In genomic region chr1:59346429-59346828, GRCh38 we compare ENCODE assay signal across 1 cellular context.
TF ChIP-seq lines count a peak whose summit lies in the region.

No MANE protein-coding gene starts in this region.

TF ChIP-seq in HepG2, 621 proteins besides CTCF, POLR2A, EP300 and RAD21 (continued from another document and continues in another):
- no peak for TF ChIP-seq KIAA2018 (CRISPR knock-in tag; IDR thresholded peaks at IDR 0.05; ENCODE audit: borderline replicate concordance)
- no peak for TF ChIP-seq ZBTB25 (CRISPR knock-in tag; IDR thresholded peaks at IDR 0.05)
- no peak for TF ChIP-seq DPF2 (CRISPR knock-in tag; IDR thresholded peaks at IDR 0.05; ENCODE audit: borderline replicate concordance, low read depth)
- TF ChIP-seq ZNF124 (CRISPR knock-in tag; IDR thresholded peaks at IDR 0.05) = no peak
- TF ChIP-seq SMARCE1 (IDR thresholded peaks at IDR 0.05; ENCODE audit: borderline replicate concordance) = no peak
- no peak for TF ChIP-seq TFE3 (CRISPR knock-in tag; IDR thresholded peaks at IDR 0.05)
- no peak for TF ChIP-seq ZBTB7A (CRISPR knock-in tag; IDR thresholded peaks at IDR 0.05)
- TF ChIP-seq DMAP1 (CRISPR knock-in tag; IDR thresholded peaks at IDR 0.05) = no peak
- no peak for TF ChIP-seq ZFP36L2 (CRISPR knock-in tag; IDR thresholded peaks at IDR 0.05)
- TF ChIP-seq MZF1 (CRISPR knock-in tag; IDR thresholded peaks at IDR 0.05; ENCODE audit: borderline replicate concordance) = no peak
- TF ChIP-seq ZNF574 (CRISPR knock-in tag; IDR thresholded peaks at IDR 0.05) = no peak
- TF ChIP-seq HNF4G (IDR thresholded peaks at IDR 0.05; ENCODE audit: borderline replicate concordance, low read depth, low read length) = no peak
- no peak for TF ChIP-seq HNF4G (CRISPR knock-in tag; IDR thresholded peaks at IDR 0.05; ENCODE audit: borderline replicate concordance, low read depth)
- no peak for TF ChIP-seq NFE2 (CRISPR knock-in tag; IDR thresholded peaks at IDR 0.05)
- TF ChIP-seq PRMT3 (CRISPR knock-in tag; IDR thresholded peaks at IDR 0.05; ENCODE audit: borderline replicate concordance, low read depth) = no peak
- TF ChIP-seq HES4 (CRISPR knock-in tag; IDR thresholded peaks at IDR 0.05; ENCODE audit: borderline replicate concordance) = no peak
- TF ChIP-seq ZNF547 (CRISPR knock-in tag; IDR thresholded peaks at IDR 0.05) = no peak
- no peak for TF ChIP-seq GTF2F1 (IDR thresholded peaks at IDR 0.05; ENCODE audit: low read length)
- TF ChIP-seq NCOA1 (CRISPR knock-in tag; IDR thresholded peaks at IDR 0.05) = no peak
- no peak for TF ChIP-seq KDM1A (CRISPR knock-in tag; IDR thresholded peaks at IDR 0.05)
- no peak for TF ChIP-seq ZNF761 (CRISPR knock-in tag; conservative IDR thresholded peaks at IDR 0.05)
- TF ChIP-seq ZNF446 (CRISPR knock-in tag; IDR thresholded peaks at IDR 0.05) = no peak
- no peak for TF ChIP-seq RFX1 (IDR thresholded peaks at IDR 0.05)
- TF ChIP-seq TARDBP (CRISPR knock-in tag; IDR thresholded peaks at IDR 0.05) = peak; percentile 38; the same call in 1 of the 2 replicates
- no peak for TF ChIP-seq ZBTB40 (IDR thresholded peaks at IDR 0.05)
- TF ChIP-seq ZBTB40 (CRISPR knock-in tag; IDR thresholded peaks at IDR 0.05) = no peak
- no peak for TF ChIP-seq ZNF451 (CRISPR knock-in tag; IDR thresholded peaks at IDR 0.05)
- no peak for TF ChIP-seq ARHGAP35 (CRISPR knock-in tag; IDR thresholded peaks at IDR 0.05; ENCODE audit: borderline replicate concordance)
- TF ChIP-seq TRAFD1 (CRISPR knock-in tag; IDR thresholded peaks at IDR 0.05; ENCODE audit: borderline replicate concordance) = no peak
- TF ChIP-seq ZFX (CRISPR knock-in tag; IDR thresholded peaks at IDR 0.05; ENCODE audit: low read depth) = no peak
- TF ChIP-seq HOXA3 (CRISPR knock-in tag; IDR thresholded peaks at IDR 0.05) = no peak
- no peak for TF ChIP-seq IRX3 (CRISPR knock-in tag; IDR thresholded peaks at IDR 0.05; ENCODE audit: borderline replicate concordance, low read depth)
- no peak for TF ChIP-seq SALL1 (CRISPR knock-in tag; IDR thresholded peaks at IDR 0.05)
- TF ChIP-seq MTF2 (CRISPR knock-in tag; IDR thresholded peaks at IDR 0.05; ENCODE audit: borderline replicate concordance) = no peak
